Comparison of ENCODE assay signal across 28 cellular contexts in genomic region chr21:31550070-31550469, GRCh38.
"Had no signal": no experiment of that assay in that cellular context is flagged by ENCODE, and none has a peak within 500 bp of the region (broad histone marks: within the 10 kb centered on the region; RNA-seq: fewer than 3 reads in every experiment).

No MANE protein-coding gene starts in this region.

- H3K4me3 ChIP-seq: stomach, suprapubic skin, testis, thoracic aorta, thyroid gland, tibial artery, tibial nerve, transverse colon, upper lobe of left lung, upper lobe of right lung, uterus, vagina had no signal

- H3K27ac ChIP-seq: stomach, suprapubic skin, testis, thoracic aorta, thyroid gland, tibial artery, tibial nerve, transverse colon, upper lobe of left lung, upper lobe of right lung, uterus, vagina had no signal

- H3K4me1 ChIP-seq: stomach, thyroid gland, tibial artery, transverse colon, upper lobe of left lung, upper lobe of right lung, uterus, vagina had no signal

- H3K36me3 ChIP-seq: stomach, suprapubic skin, thoracic aorta, thyroid gland, tibial artery, tibial nerve, transverse colon, upper lobe of left lung, upper lobe of right lung, uterus, vagina had no signal

- H3K9me3 Mint-ChIP-seq: stimulated activated effector memory CD8-positive, alpha-beta T cell treated with anti-CD3 and anti-CD28 coated beads, Interleukin-12 subunit alpha, Interleukin-12 subunit beta, amount 100 ng/mL, for 72 hours; stimulated activated naive B cell treated with anti-CD40 and anti-IgM and Interleukin-4, amounts not matched to agents 10 μg/mL and 1 μg/mL and 100 μg/mL, for 72 hours; stimulated activated naive CD8-positive, alpha-beta T cell treated with anti-CD3 and anti-CD28 coated beads, Interleukin-15, amount 100 ng/mL, for 72 hours; stimulated activated naive CD8-positive, alpha-beta T cell treated with anti-CD3 and anti-CD28 coated beads, Interleukin-15, Interleukin-2, amounts not matched to agents 100 ng/mL and 50 ng/mL, for 24 hours; type B pancreatic cell had no signal

- H3K9me3 ChIP-seq: stomach, suprapubic skin, testis, thoracic aorta, thyroid gland, tibial artery, tibial nerve, transverse colon, upper lobe of left lung, upper lobe of right lung, uterus, vagina had no signal

- H3K4me3 Mint-ChIP-seq: stimulated activated effector memory CD8-positive, alpha-beta T cell treated with anti-CD3 and anti-CD28 coated beads, Interleukin-12 subunit alpha, Interleukin-12 subunit beta, amount 100 ng/mL, for 72 hours; stimulated activated memory B cell treated with anti-CD40 and anti-IgM and Interleukin-4, amounts not matched to agents 10 μg/mL and 1 μg/mL and 100 μg/mL, for 72 hours; stimulated activated naive B cell treated with anti-CD40 and anti-IgM and Interleukin-4, amounts not matched to agents 10 μg/mL and 1 μg/mL and 100 μg/mL, for 72 hours; stimulated activated naive CD8-positive, alpha-beta T cell treated with anti-CD3 and anti-CD28 coated beads, Interleukin-15, amount 100 ng/mL, for 72 hours; stimulated activated naive CD8-positive, alpha-beta T cell treated with anti-CD3 and anti-CD28 coated beads, Interleukin-15, Interleukin-2, amounts not matched to agents 100 ng/mL and 50 ng/mL, for 24 hours; type B pancreatic cell had no signal

- H3K27me3 ChIP-seq: suprapubic skin, testis, thyroid gland, upper lobe of left lung, upper lobe of right lung, uterus, vagina had no signal

- H3K27ac Mint-ChIP-seq: stimulated activated effector memory CD8-positive, alpha-beta T cell treated with anti-CD3 and anti-CD28 coated beads, Interleukin-12 subunit alpha, Interleukin-12 subunit beta, amount 100 ng/mL, for 72 hours; stimulated activated memory B cell treated with anti-CD40 and anti-IgM and Interleukin-4, amounts not matched to agents 10 μg/mL and 1 μg/mL and 100 μg/mL, for 72 hours; stimulated activated naive B cell treated with anti-CD40 and anti-IgM and Interleukin-4, amounts not matched to agents 10 μg/mL and 1 μg/mL and 100 μg/mL, for 72 hours; stimulated activated naive CD8-positive, alpha-beta T cell treated with anti-CD3 and anti-CD28 coated beads, Interleukin-15, amount 100 ng/mL, for 72 hours; stimulated activated naive CD8-positive, alpha-beta T cell treated with anti-CD3 and anti-CD28 coated beads, Interleukin-15, Interleukin-2, amounts not matched to agents 100 ng/mL and 50 ng/mL, for 24 hours; type B pancreatic cell had no signal

- FAIRE-seq: urothelium cell line had no signal

- DNase-seq: stimulated activated CD4-positive, alpha-beta T cell treated with anti-CD3 and anti-CD28 coated beads, Interleukin-2, amount 100 ng/mL, for 48 hours; stimulated activated CD4-positive, alpha-beta T cell treated with anti-CD3 and anti-CD28 coated beads, Interleukin-4, amount 100 ng/mL, for 1 hour; stimulated activated CD4-positive, alpha-beta T cell treated with anti-CD3 and anti-CD28 coated beads, Interleukin-4, amount 100 ng/mL, for 4 hours; stimulated activated CD8-positive, alpha-beta memory T cell treated with anti-CD3 and anti-CD28 coated beads, Interleukin-4, amount 100 ng/mL, for 48 hours; stimulated activated naive B cell treated with anti-CD40 and anti-IgM and Interleukin-4, amounts not matched to agents 10 μg/mL and 1 μg/mL and 100 μg/mL, for 72 hours; stimulated activated naive CD4-positive, alpha-beta T cell; stimulated activated naive CD4-positive, alpha-beta T cell treated with Interleukin-2 at 50 U/mL for 16 hours; stimulated activated naive CD8-positive, alpha-beta T cell treated with anti-CD3 and anti-CD28 coated beads, Interleukin-15, amount 100 ng/mL, for 72 hours; stimulated activated naive CD8-positive, alpha-beta T cell treated with anti-CD3 and anti-CD28 coated beads, Interleukin-15, Interleukin-2, amounts not matched to agents 100 U/mL and 50 U/mL, for 24 hours; stomach; substantia nigra; testis; thyroid gland; tibial artery; transverse colon; trophoblast cell; upper lobe of left lung; uterus had no signal

- H3K36me3 Mint-ChIP-seq: stimulated activated effector memory CD8-positive, alpha-beta T cell treated with anti-CD3 and anti-CD28 coated beads, Interleukin-12 subunit alpha, Interleukin-12 subunit beta, amount 100 ng/mL, for 72 hours; stimulated activated memory B cell treated with anti-CD40 and anti-IgM and Interleukin-4, amounts not matched to agents 10 μg/mL and 1 μg/mL and 100 μg/mL, for 72 hours; stimulated activated naive B cell treated with anti-CD40 and anti-IgM and Interleukin-4, amounts not matched to agents 10 μg/mL and 1 μg/mL and 100 μg/mL, for 72 hours had no signal

- ATAC-seq: stimulated activated effector memory CD8-positive, alpha-beta T cell treated with anti-CD3 and anti-CD28 coated beads, Interleukin-12 subunit alpha, Interleukin-12 subunit beta, amount 100 ng/mL, for 72 hours; stimulated activated memory B cell treated with anti-CD40 and anti-IgM and Interleukin-4, amounts not matched to agents 10 μg/mL and 1 μg/mL and 100 μg/mL, for 72 hours; stimulated activated naive B cell treated with anti-CD40 and anti-IgM and Interleukin-4, amounts not matched to agents 10 μg/mL and 1 μg/mL and 100 μg/mL, for 72 hours; stimulated activated naive CD8-positive, alpha-beta T cell treated with anti-CD3 and anti-CD28 coated beads, Interleukin-15, amount 100 ng/mL, for 72 hours; stimulated activated naive CD8-positive, alpha-beta T cell treated with anti-CD3 and anti-CD28 coated beads, Interleukin-15, Interleukin-2, amounts not matched to agents 100 U/mL and 50 U/mL, for 24 hours; upper lobe of right lung had no signal
